ENCODE assay signal across 8 cellular contexts in the genomic region with DNA sequence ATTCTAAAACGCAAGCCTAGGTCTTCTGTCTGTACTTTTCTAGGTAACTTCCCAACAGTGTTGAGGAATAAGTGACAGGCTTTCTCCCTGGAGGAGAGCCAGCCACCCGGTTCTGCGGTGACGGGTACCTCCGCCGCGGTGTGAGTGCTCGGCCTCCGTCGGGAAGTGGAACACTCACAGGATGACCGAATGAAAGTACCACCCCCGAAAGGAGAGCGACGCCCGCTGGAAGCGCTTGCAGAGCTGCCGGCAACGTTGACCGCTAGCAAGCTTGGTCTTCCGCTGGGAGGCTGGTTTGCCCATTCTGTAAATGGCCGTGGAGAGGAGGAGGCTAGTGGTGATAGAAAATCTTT. TPM values are rescaled to one million over a fixed set of nuclear protein-coding genes. Genes with fewer than 3 reads are reported as not detected.
DNase-seq lines count a peak whose midpoint lies in the region; ATAC-seq, FAIRE-seq and TF ChIP-seq lines count a peak whose summit lies in the region.

No MANE protein-coding gene starts in this region.

- H3K4me3 Mint-ChIP-seq in nephron progenitor cell: peak overlapping the region; percentile 94
- peak overlapping the region; percentile 99 for H3K4me3 Mint-ChIP-seq in type B pancreatic cell

- H3K36me3 Mint-ChIP-seq in nephron progenitor cell (ENCODE audit: low read depth) (peaks cover 6% of the 10 kb centered on the region), type B pancreatic cell (no peaks in the 10 kb centered on the region)

- H3K27ac Mint-ChIP-seq in nephron progenitor cell: peak overlapping the region; percentile 97
- H3K27ac Mint-ChIP-seq in type B pancreatic cell: peak overlapping the region; percentile 98

- TF ChIP-seq CTCF in AG09319 (IDR thresholded peaks at IDR 0.05; ENCODE audit: low read depth, low read length): peak; percentile 29
- peak; percentile 32 for TF ChIP-seq CTCF in fibroblast of the aortic adventitia (IDR thresholded peaks at IDR 0.05; ENCODE audit: insufficient read depth, low read length)
- TF ChIP-seq CTCF in nephron progenitor cell (IDR thresholded peaks at IDR 0.05): no peak
- no peak for TF ChIP-seq CTCF in type B pancreatic cell (conservative IDR thresholded peaks at IDR 0.05)

- H3K27me3 Mint-ChIP-seq in nephron progenitor cell (ENCODE audit: low read depth, poor library complexity): peaks cover 38% of the 10 kb centered on the region
- H3K27me3 Mint-ChIP-seq in type B pancreatic cell: peaks cover 26% of the 10 kb centered on the region

- no peaks in the 10 kb centered on the region for H3K9me3 Mint-ChIP-seq in nephron progenitor cell
- H3K9me3 Mint-ChIP-seq in type B pancreatic cell: no peaks in the 10 kb centered on the region

- peaks cover 23% of the 10 kb centered on the region for H3K4me1 Mint-ChIP-seq in nephron progenitor cell
- peaks cover 15% of the 10 kb centered on the region for H3K4me1 Mint-ChIP-seq in type B pancreatic cell (ENCODE audit: unreplicated experiment)

- ATAC-seq in GM19438 (IDR thresholded peaks at IDR 0.05; ENCODE audit: low read depth, unreplicated experiment): peak; percentile 29

- FAIRE-seq in HTR-8/SVneo (lab: Jason Lieb, UNC): no peak

- peak overlapping the region; percentile 94 for H3K4me3 ChIP-seq in fibroblast of the aortic adventitia (ENCODE audit: low read depth, low read length)

- DNase-seq in AG09319 (ENCODE audit: extremely low read depth, low read depth) (peak; percentile 34), HTR-8/SVneo (ENCODE audit: insufficient read length, low spot score) (peak; percentile 50), activated T-cell treated with anti-CD3 and anti-CD28 coated beads for 48 hours (ENCODE audit: low read depth) (peak; percentile 16), fibroblast of the aortic adventitia (ENCODE audit: low read depth) (peak; percentile 81), nephron progenitor cell (peak; percentile 74), type B pancreatic cell (ENCODE audit: extremely low spot score, unreplicated experiment) (peak; percentile 76), NCI-H2107 (lab: John Stamatoyannopoulos, UW) (no peak)

RNA-seq across cellular contexts. Expression of a gene that starts 0.6 kb away (rescaled TPM):
- total RNA-seq in fibroblast of the aortic adventitia (ENCODE audit: low replicate concordance) (7.0 and 7.1 TPM in 2 replicates), type B pancreatic cell (ENCODE audit: low replicate concordance) (10.1 and 11.7 TPM in 2 replicates)

RNA-seq across cellular contexts. Expression of a gene that starts 57.1 kb away (rescaled TPM):
- total RNA-seq in fibroblast of the aortic adventitia (ENCODE audit: low replicate concordance): 0.82 and 7.9 TPM in 2 replicates
- 11.1 and 15.6 TPM in 2 replicates for total RNA-seq in type B pancreatic cell (ENCODE audit: low replicate concordance)

Comparison
In these comparisons a context has a peak if more than half of its experiments do, and no peak if none do; other contexts are left out.
1. CTCF ChIP-seq: peak in AG09319 (single experiment) and fibroblast of the aortic adventitia (single experiment); none in nephron progenitor cell (single experiment) and type B pancreatic cell (single experiment).